ENCODE assay signal across 8 cellular contexts in the genomic region with DNA sequence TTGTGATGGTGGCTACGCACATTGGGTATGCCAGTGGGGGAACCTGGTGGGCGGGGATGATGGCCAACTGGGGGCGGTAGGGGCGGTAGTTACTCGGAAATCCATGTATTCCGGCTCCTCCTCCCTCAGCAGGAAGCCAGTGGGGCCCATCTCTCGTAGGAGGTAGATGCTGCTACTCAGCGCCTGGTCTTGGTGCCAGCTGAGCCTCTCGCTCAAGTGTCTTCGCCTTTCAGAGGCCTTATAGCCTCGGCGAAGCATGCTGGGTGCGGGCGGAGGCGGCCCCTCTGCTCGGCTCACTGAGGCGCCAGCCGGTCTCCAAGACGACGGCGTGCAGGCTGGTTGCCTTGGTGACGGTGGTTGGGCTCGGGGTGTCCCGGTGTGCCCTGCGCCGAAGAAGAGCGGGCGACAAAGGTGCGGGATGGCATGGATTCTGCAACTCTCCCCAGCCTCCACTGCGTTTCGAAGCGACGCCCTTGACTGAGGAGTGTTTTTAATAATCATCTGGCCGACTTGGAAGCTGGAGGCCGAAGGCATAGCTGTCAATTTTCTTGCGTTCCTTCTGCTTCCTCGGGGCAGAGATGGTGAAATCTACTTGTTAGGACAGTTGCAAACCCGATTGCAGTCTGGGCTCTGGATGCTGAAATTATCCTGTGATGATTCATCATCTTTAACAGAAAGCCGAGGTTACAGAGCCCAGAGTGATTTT. TPM values are rescaled to one million over a fixed set of nuclear protein-coding genes. Genes with fewer than 3 reads are reported as not detected.
A peak's percentile ranks its signal among the peaks of the same experiment; 100 is the strongest.
DNase-seq lines count a peak whose midpoint lies in the region; ATAC-seq, FAIRE-seq and TF ChIP-seq lines count a peak whose summit lies in the region.

A gene with protein sequence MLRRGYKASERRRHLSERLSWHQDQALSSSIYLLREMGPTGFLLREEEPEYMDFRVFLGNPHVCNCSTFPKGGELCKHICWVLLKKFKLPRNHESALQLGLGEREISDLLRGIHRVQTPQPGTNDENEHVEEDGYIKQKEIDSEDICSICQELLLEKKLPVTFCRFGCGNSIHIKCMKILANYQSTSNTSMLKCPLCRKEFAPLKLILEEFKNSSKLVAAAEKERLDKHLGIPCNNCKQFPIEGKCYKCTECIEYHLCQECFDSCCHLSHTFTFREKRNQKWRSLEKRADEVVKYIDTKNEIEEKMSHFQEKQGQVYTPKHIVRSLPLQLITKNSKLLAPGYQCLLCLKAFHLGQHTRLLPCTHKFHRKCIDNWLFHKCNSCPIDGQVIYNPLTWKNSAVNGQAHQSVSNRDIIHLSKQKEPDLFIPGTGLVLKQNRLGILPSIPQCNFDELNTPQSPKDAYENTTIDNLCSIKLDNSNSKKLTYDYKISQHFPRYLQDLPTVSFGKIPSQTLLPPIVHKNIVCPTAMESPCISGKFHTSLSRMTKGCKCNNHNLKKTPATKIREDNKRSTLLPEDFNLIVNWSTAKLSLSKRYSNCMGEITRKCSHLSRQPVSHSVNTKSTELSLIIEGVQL (minus strand): TSS at position 298 of the 706 bp plus-strand sequence. CDS start 40 bp downstream, at position 258.

- ATAC-seq in GM21717 (IDR thresholded peaks at IDR 0.05; ENCODE audit: unreplicated experiment), result peak; percentile 71
- ATAC-seq in HepG2, result peak; percentile 87
- no peak for ATAC-seq in HG03097 (IDR thresholded peaks at IDR 0.05; ENCODE audit: low FRiP score, unreplicated experiment)

- H4K20me1 ChIP-seq in MM.1S (ENCODE audit: insufficient read depth, low read length) (no peaks in the 10 kb centered on the region), HepG2 (ENCODE audit: insufficient read depth, low read length) (no peaks in the 10 kb centered on the region)

- H3K79me2 ChIP-seq in MM.1S (ENCODE audit: low read length) (no peaks in the 10 kb centered on the region), HepG2 (ENCODE audit: insufficient read depth, low read length) (no peaks in the 10 kb centered on the region)

- 0 out of 2 replicates have a peak within 1 kb of the TSS, but pooled peaks have one; percentile 24 for H2AFZ ChIP-seq in MM.1S (ENCODE audit: low read length)
- H2AFZ ChIP-seq in HepG2 (ENCODE audit: low read length), result no peak within 1 kb of the TSS

- POLR2A ChIA-PET in HepG2 (lab: Yijun Ruan, JAX), result no interaction called here

- H3K36me3 ChIP-seq in MM.1S (replicated peaks; ENCODE audit: insufficient read depth, low read length), result no peaks in the 10 kb centered on the region
- no peaks in the 10 kb centered on the region for H3K36me3 ChIP-seq in duodenal mucosa (ENCODE audit: control insufficient read depth in 1 of 2, insufficient read depth in 2 of 2, low read length in 2 of 2)
- H3K36me3 ChIP-seq in HepG2 (replicated peaks in 1 of 2; ENCODE audit: control insufficient read depth in 1 of 2, insufficient read depth in 2 of 2, low read length in 2 of 2), result no peaks in the 10 kb centered on the region

- no peak for TF ChIP-seq EP300 in HepG2 (IDR thresholded peaks at IDR 0.05; ENCODE audit: low read depth in 2 of 2, low read length in 2 of 2)
- no peak for TF ChIP-seq EP300 in HepG2 (CRISPR knock-in tag; IDR thresholded peaks at IDR 0.05; ENCODE audit: borderline replicate concordance)

- H3K9ac ChIP-seq in MM.1S (ENCODE audit: low read length) (no peak within 1 kb of the TSS), duodenal mucosa (ENCODE audit: low read depth in 1 of 2, low read length in 2 of 2) (no peak within 1 kb of the TSS), HepG2 (ENCODE audit: insufficient read depth, low read depth, low read length) (no peak within 1 kb of the TSS)

- TF ChIP-seq POLR2A in HepG2 (IDR thresholded peaks at IDR 0.05; ENCODE audit: insufficient read depth in 1 of 2, low read depth in 2 of 2, low read length in 2 of 2), result no peak

- peak within 1 kb of the TSS; percentile 35; the same call in 1 of the 2 replicates for H3K4me2 ChIP-seq in MM.1S (ENCODE audit: low read depth, low read length)
- peak within 1 kb of the TSS; percentile 22 for H3K4me2 ChIP-seq in HepG2 (ENCODE audit: low read depth, low read length)

- TF ChIP-seq CTCF in MM.1S (IDR thresholded peaks at IDR 0.05; ENCODE audit: low read length) (no peak), HepG2 (CRISPR knock-in tag; IDR thresholded peaks at IDR 0.05) (no peak)

- H3K27ac ChIP-seq in MM.1S (ENCODE audit: low read length) (no peak within 1 kb of the TSS), duodenal mucosa (ENCODE audit: low read depth, low read length) (no peak within 1 kb of the TSS), HepG2 (ENCODE audit: extremely low read length, insufficient read depth, low read length) (no peak within 1 kb of the TSS)

- in situ Hi-C loops in HepG2 (cut with HindIII; ENCODE audit: extremely low pct_ligation_motif_present, low pct_unique_long_range_greater_than_20kb), result no loop called here

- no peak for TF ChIP-seq RAD21 in HepG2 (CRISPR knock-in tag; IDR thresholded peaks at IDR 0.05)

- H3K4me1 ChIP-seq in MM.1S (ENCODE audit: low read length) (no peaks in the 10 kb centered on the region), duodenal mucosa (ENCODE audit: control insufficient read depth in 1 of 2, insufficient read depth in 2 of 2, low read length in 2 of 2) (no peaks in the 10 kb centered on the region), HepG2 (ENCODE audit: insufficient read depth, low read length) (peaks cover 8% of the 10 kb centered on the region; the same call in 1 of the 2 replicates)

- intact Hi-C loops in HepG2 (cut with micrococcal nuclease; ENCODE audit: unreplicated experiment), result no loop called here

- no peaks in the 10 kb centered on the region for H3K27me3 ChIP-seq in MM.1S (replicated peaks; ENCODE audit: insufficient read depth, low read length)
- peaks cover 0 to 3% of the 10 kb centered on the region in 2 donors for H3K27me3 ChIP-seq in duodenal mucosa (ENCODE audit: control insufficient read depth in 1 of 2, insufficient read depth in 2 of 2, low read length in 2 of 2)
- H3K27me3 ChIP-seq in HepG2 (ENCODE audit: control insufficient read depth in 1 of 2, insufficient read depth in 2 of 2, low read length in 2 of 2), result peaks cover 0 to 18% of the 10 kb centered on the region in 2 experiments; a peak in 2 of 5 replicates

- CTCF ChIA-PET in HepG2 (lab: Yijun Ruan, JAX; ENCODE audit: low intra/inter-chr PET ratio, low total read pairs), result no interaction called here

- no peaks in the 10 kb centered on the region for H3K9me2 ChIP-seq in MM.1S (replicated peaks; ENCODE audit: insufficient read depth, low read length)

- BruUV-seq in HepG2 (replicated peaks; lab: Mats Ljungman, UMichigan), result no TSS peak

- 10% methylated on average over 16 of the region's 39 CpGs for WGBS in HepG2 (ENCODE audit: low lambda C conversion rate)

- FAIRE-seq in HepG2 (lab: Jason Lieb, UNC), result no peak

- DNase-seq in COR-L47 (lab: John Stamatoyannopoulos, UW) (peak; percentile 93), MM.1S (peak; percentile 38), SKM-1 treated with dmso at 0.1 percent for 144 hours (lab: John Stamatoyannopoulos, UW; ENCODE audit: unreplicated experiment) (peak; percentile 85), HepG2 (ENCODE audit: low spot score) (peak; percentile 19)
- peak; percentile 4 for DNase-seq in stimulated activated CD4-positive, alpha-beta T cell treated with anti-CD3 and anti-CD28 coated beads, Interleukin-4, amount 100 ng/mL, for 24 hours

- no peaks in the 10 kb centered on the region for H3F3A ChIP-seq in MM.1S (ENCODE audit: insufficient read depth, low read length)

- H3K9me3 ChIP-seq in MM.1S (replicated peaks; ENCODE audit: insufficient read depth, low read length), result no peaks in the 10 kb centered on the region
- H3K9me3 ChIP-seq in duodenal mucosa (ENCODE audit: control insufficient read depth in 1 of 2, low read length in 2 of 2), result no peaks in the 10 kb centered on the region
- H3K9me3 ChIP-seq in HepG2 (ENCODE audit: low read length), result no peaks in the 10 kb centered on the region

- H3K4me3 ChIP-seq in MM.1S (ENCODE audit: low read length), result no peak within 1 kb of the TSS
- H3K4me3 ChIP-seq in duodenal mucosa (ENCODE audit: low read depth in 1 of 2, low read length in 2 of 2), result peak within 1 kb of the TSS; percentile 44 to 55
- peak within 1 kb of the TSS in 1 of 3 experiments; percentile 44; a peak in 1 of 6 replicates for H3K4me3 ChIP-seq in HepG2 (replicated peaks in 1 of 3; ENCODE audit: insufficient read depth in 1 of 3, low read depth in 2 of 3, low read length in 3 of 3)

TF ChIP-seq in HepG2, 621 proteins besides CTCF, POLR2A, EP300 and RAD21 (continues in another document):
- no peak for TF ChIP-seq YEATS4 (CRISPR knock-in tag; IDR thresholded peaks at IDR 0.05; ENCODE audit: borderline replicate concordance)
- TF ChIP-seq, protein P1, sequence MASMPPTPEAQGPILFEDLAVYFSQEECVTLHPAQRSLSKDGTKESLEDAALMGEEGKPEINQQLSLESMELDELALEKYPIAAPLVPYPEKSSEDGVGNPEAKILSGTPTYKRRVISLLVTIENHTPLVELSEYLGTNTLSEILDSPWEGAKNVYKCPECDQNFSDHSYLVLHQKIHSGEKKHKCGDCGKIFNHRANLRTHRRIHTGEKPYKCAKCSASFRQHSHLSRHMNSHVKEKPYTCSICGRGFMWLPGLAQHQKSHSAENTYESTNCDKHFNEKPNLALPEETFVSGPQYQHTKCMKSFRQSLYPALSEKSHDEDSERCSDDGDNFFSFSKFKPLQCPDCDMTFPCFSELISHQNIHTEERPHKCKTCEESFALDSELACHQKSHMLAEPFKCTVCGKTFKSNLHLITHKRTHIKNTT (CRISPR knock-in tag; IDR thresholded peaks at IDR 0.05), result no peak

RNA-seq across cellular contexts. Expression of the gene that starts here (rescaled TPM):
- total RNA-seq in HepG2 (2016; rRNA removed; fragmentation: Illumina TruSeq; extraction: Trizol), result not detected in 2 replicates
- total RNA-seq in HepG2 (2016; cell fraction: cytosol; rRNA removed; fragmentation: Illumina TruSeq; extraction: Trizol; ENCODE audit: low read depth), result not detected in 2 replicates
- total RNA-seq in HepG2 (2016; cell fraction: insoluble cytoplasmic fraction; rRNA removed; fragmentation: Illumina TruSeq; extraction: Trizol), result not detected in 2 replicates
- not detected in 2 replicates for total RNA-seq in HepG2 (2016; cell fraction: membrane; rRNA removed; fragmentation: Illumina TruSeq; extraction: Trizol)
- not detected in 2 replicates for total RNA-seq in HepG2 (2016; cell fraction: nucleus; rRNA removed; fragmentation: Illumina TruSeq; extraction: Trizol)
- not detected in 2 replicates for polyA plus RNA-seq in HepG2 (2011; rRNA removed)
- polyA plus RNA-seq in HepG2 (2011; cell fraction: cytosol; rRNA removed), result not detected in 2 replicates
- not detected in 2 replicates for polyA plus RNA-seq in HepG2 (2011; cell fraction: nucleus; rRNA removed)
- polyA plus RNA-seq in HepG2 (2012), result not detected in 2 replicates
- polyA plus RNA-seq in HepG2 (2016; cell fraction: cytosol; fragmentation: Illumina TruSeq; extraction: Trizol; ENCODE audit: low read depth), result not detected in 2 replicates
- not detected in 2 replicates for polyA plus RNA-seq in HepG2 (2016; cell fraction: insoluble cytoplasmic fraction; fragmentation: Illumina TruSeq; extraction: Trizol; ENCODE audit: low read depth)
- polyA plus RNA-seq in HepG2 (2016; cell fraction: membrane; fragmentation: Illumina TruSeq; extraction: Trizol; ENCODE audit: low read depth), result not detected in 2 replicates
- not detected in 2 replicates for polyA plus RNA-seq in HepG2 (2016; cell fraction: nucleus; fragmentation: Illumina TruSeq; extraction: Trizol; ENCODE audit: insufficient read depth, low read depth)
- not detected in 2 replicates for polyA minus RNA-seq in HepG2 (2011; rRNA and poly(A)+ RNA removed; ENCODE audit: low replicate concordance)
- not detected in 2 replicates for polyA minus RNA-seq in HepG2 (2011; cell fraction: cytosol; rRNA and poly(A)+ RNA removed)
- not detected in 2 replicates for polyA minus RNA-seq in HepG2 (2011; cell fraction: nucleus; rRNA and poly(A)+ RNA removed)

Comparison
In these comparisons a context has a peak if more than half of its experiments do, and no peak if none do; other contexts are left out.
1. Peak in DNase-seq, ATAC-seq and H3K4me2 ChIP-seq in HepG2; RNA of the gene not detected or under 1 TPM.
2. DNase-seq: peak in every context shown above with its lines; median percentile 93 in COR-L47; 85 in SKM-1 treated with dmso at 0.1 percent for 144 hours; 38 in MM.1S; 19 in HepG2; 4 in stimulated activated CD4-positive, alpha-beta T cell treated with anti-CD3 and anti-CD28 coated beads, Interleukin-4, amount 100 ng/mL, for 24 hours.